13 cellular contexts compared by ENCODE assay signal in the genomic region with DNA sequence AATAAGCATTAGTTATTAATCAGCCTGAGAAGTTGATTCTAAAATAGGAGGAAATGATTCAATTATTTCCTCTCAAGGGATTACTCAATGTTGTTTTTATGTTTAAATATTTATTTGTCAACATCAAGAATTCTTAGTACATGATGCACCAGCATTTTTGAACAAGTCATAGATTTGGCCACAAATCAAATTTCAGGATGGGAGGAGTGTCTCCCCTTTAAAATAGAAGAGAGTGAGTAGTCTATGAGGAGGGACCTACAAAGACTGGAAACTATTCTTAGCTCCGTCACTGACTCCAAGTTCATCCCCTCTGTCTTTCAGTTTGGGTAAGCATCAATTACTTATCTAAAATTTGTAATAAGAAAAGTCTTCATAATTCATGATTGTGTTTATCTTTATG. TPM values are rescaled to one million over a fixed set of nuclear protein-coding genes. Genes with fewer than 3 reads are reported as not detected.
DNase-seq lines count a peak whose midpoint lies in the region; ATAC-seq and TF ChIP-seq lines count a peak whose summit lies in the region.
"Had no signal": no experiment of that assay in that cellular context is flagged by ENCODE, and none has a peak within 500 bp of the region (broad histone marks: within the 10 kb centered on the region; RNA-seq: fewer than 3 reads in every experiment).

No MANE protein-coding gene starts in this region.

- no peaks in the 10 kb centered on the region for H3K4me1 ChIP-seq in mesenchymal stem cell (ENCODE audit: control insufficient read depth, insufficient read depth, low read depth, low read length)
- H3K4me1 ChIP-seq: transverse colon had no signal

- no peak for TF ChIP-seq CTCF in AG10803 (conservative IDR thresholded peaks at IDR 0.05; ENCODE audit: low read length)
- no peak for TF ChIP-seq CTCF in fibroblast of mammary gland (conservative IDR thresholded peaks at IDR 0.05; ENCODE audit: control insufficient read depth, insufficient read depth, low read depth, low read length)

- peak overlapping the region; percentile 19 for H3K9ac ChIP-seq in mesenchymal stem cell (ENCODE audit: low read length)

- H3K4me3 ChIP-seq in AG10803 (ENCODE audit: low read length) (no peak overlapping the region), fibroblast of mammary gland (ENCODE audit: control insufficient read depth, low read depth, low read length) (no peak overlapping the region), mesenchymal stem cell (ENCODE audit: insufficient read depth in 1 of 2, low read depth in 1 of 2, low read length in 2 of 2) (peak overlapping the region in 1 of 2 experiments; percentile 38)
- H3K4me3 ChIP-seq: transverse colon had no signal

- no peak overlapping the region for H2BK12ac ChIP-seq in mesenchymal stem cell (ENCODE audit: low read length in 2 of 2)

- H3K4me2 ChIP-seq in mesenchymal stem cell (ENCODE audit: low read length, poor library complexity, severe bottlenecking): no peak overlapping the region

- no peak overlapping the region for H2AK5ac ChIP-seq in mesenchymal stem cell (ENCODE audit: low read length, severe bottlenecking)

- H2BK15ac ChIP-seq in mesenchymal stem cell (ENCODE audit: low read depth, poor library complexity, severe bottlenecking): no peak overlapping the region

- H2BK5ac ChIP-seq in mesenchymal stem cell (ENCODE audit: low read depth, low read length, poor library complexity, severe bottlenecking): no peak overlapping the region

- H3K14ac ChIP-seq in mesenchymal stem cell (ENCODE audit: low read length in 2 of 2): no peak overlapping the region

- ATAC-seq in GM21737 (IDR thresholded peaks at IDR 0.05; ENCODE audit: unreplicated experiment): no peak
- no peak for ATAC-seq in GM21619 (IDR thresholded peaks at IDR 0.05; ENCODE audit: unreplicated experiment)
- no peak for ATAC-seq in GM18505 (IDR thresholded peaks at IDR 0.05; ENCODE audit: unreplicated experiment)
- ATAC-seq: naive thymus-derived CD4-positive, alpha-beta T cell; WTC11 had no signal

- no peak overlapping the region for H4K8ac ChIP-seq in mesenchymal stem cell (ENCODE audit: low read length)

- no peak overlapping the region for H2AFZ ChIP-seq in mesenchymal stem cell (ENCODE audit: low read depth, low read length)

- H3K23ac ChIP-seq in mesenchymal stem cell (ENCODE audit: low read length in 2 of 2): no peak overlapping the region

- no peak overlapping the region for H2BK120ac ChIP-seq in mesenchymal stem cell (ENCODE audit: low read depth, low read length)

- no peaks in the 10 kb centered on the region for H3K36me3 ChIP-seq in mesenchymal stem cell (ENCODE audit: control insufficient read depth in 1 of 2, insufficient read depth in 2 of 2, low read depth in 1 of 2, low read length in 2 of 2)
- H3K36me3 ChIP-seq: transverse colon had no signal

- no peaks in the 10 kb centered on the region for H3K79me1 ChIP-seq in mesenchymal stem cell (replicated peaks; ENCODE audit: low read length, poor library complexity, severe bottlenecking)

- DNase-seq in AG10803 (ENCODE audit: low read depth) (peak; percentile 32), RKO (ENCODE audit: low spot score) (peak; percentile 9), fibroblast of mammary gland (ENCODE audit: low read depth) (peak; percentile 81), mesenchymal stem cell (peak; percentile 42), nucleus accumbens (lab: John Stamatoyannopoulos, UW) (no peak)
- DNase-seq: effector CD4-positive, alpha-beta T cell; naive thymus-derived CD4-positive, alpha-beta T cell; NCI-H2081 treated with DMSO at 0.1 percent for 48 hours; transverse colon had no signal

- H3K18ac ChIP-seq in mesenchymal stem cell (ENCODE audit: low read depth in 1 of 2, low read length in 2 of 2): no peak overlapping the region

- H3K4ac ChIP-seq in mesenchymal stem cell (ENCODE audit: low read depth in 1 of 2, low read length in 2 of 2): no peak overlapping the region

- H3K9me3 ChIP-seq in mesenchymal stem cell (ENCODE audit: control insufficient read depth, low read length): no peaks in the 10 kb centered on the region
- H3K9me3 ChIP-seq: transverse colon had no signal

- no peak overlapping the region for H3K27ac ChIP-seq in mesenchymal stem cell (ENCODE audit: low read length, poor library complexity, severe bottlenecking)

- WGBS in mesenchymal stem cell: no CpG with 5 or more reads among the region's 1 CpG

- H3K27me3 ChIP-seq in mesenchymal stem cell (ENCODE audit: control insufficient read depth in 1 of 2, insufficient read depth in 1 of 2, low read length in 2 of 2): no peaks in the 10 kb centered on the region
- H3K27me3 ChIP-seq: transverse colon had no signal

- no peak overlapping the region for H4K91ac ChIP-seq in mesenchymal stem cell (ENCODE audit: low read length)

- no peak for TF ChIP-seq POLR2A in GM18505 (IDR thresholded peaks at IDR 0.05; ENCODE audit: borderline replicate concordance, extremely low read depth, insufficient read depth, insufficient read length)

RNA-seq across cellular contexts. Expression of a gene that starts 18.6 kb away (rescaled TPM):
- 25.9 TPM for polyA plus RNA-seq in mesenchymal stem cell (2013, experiment 1 of 2)
- polyA plus RNA-seq in mesenchymal stem cell (2013, experiment 2 of 2): 27.3 TPM

RNA-seq across cellular contexts. Expression of a gene that starts 25.6 kb away (rescaled TPM):
- polyA plus RNA-seq in mesenchymal stem cell (2013, experiment 1 of 2): 11.4 TPM
- polyA plus RNA-seq in mesenchymal stem cell (2013, experiment 2 of 2): 11.5 TPM
- polyA plus RNA-seq: naive thymus-derived CD4-positive, alpha-beta T cell had no signal

Comparison
In these comparisons a context has a peak if more than half of its experiments do, and no peak if none do; other contexts are left out.
1. DNase-seq: peak in AG10803 (single experiment), RKO (single experiment), fibroblast of mammary gland (single experiment) and mesenchymal stem cell (single experiment); none in nucleus accumbens (0 of 56).